Comparison of ENCODE assay signal across 8 cellular contexts in the genomic region with DNA sequence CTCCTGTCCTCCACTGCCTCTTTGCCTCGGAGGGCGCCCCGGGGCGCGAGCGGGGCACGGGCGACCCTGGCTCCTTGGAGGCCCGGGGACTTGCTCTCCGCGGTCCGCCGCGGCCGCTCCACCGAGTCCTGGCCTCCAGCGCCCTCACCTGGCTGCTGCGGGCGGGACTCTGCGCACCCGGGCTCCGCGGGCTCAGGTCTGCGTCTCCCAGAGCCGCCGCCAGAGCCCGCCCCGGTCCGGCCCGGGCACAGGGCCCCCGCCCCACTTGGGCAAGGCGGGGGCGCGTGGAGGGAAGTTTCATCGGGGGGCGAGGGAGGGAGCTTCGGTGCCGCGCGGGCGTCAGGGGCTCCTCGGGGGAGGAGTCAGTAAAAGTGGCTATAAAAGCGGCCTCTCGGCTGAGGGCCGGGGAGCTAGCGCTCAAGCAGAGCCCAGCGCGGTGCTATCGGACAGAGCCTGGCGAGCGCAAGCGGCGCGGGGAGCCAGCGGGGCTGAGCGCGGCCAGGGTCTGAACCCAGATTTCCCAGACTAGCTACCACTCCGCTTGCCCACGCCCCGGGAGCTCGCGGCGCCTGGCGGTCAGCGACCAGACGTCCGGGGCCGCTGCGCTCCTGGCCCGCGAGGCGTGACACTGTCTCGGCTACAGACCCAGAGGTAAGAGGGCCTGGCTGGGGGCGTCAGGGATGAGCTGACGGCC. TPM values are rescaled to one million over a fixed set of nuclear protein-coding genes. Genes with fewer than 3 reads are reported as not detected.
DNase-seq lines count a peak whose midpoint lies in the region; ATAC-seq, FAIRE-seq and TF ChIP-seq lines count a peak whose summit lies in the region.

A gene with protein sequence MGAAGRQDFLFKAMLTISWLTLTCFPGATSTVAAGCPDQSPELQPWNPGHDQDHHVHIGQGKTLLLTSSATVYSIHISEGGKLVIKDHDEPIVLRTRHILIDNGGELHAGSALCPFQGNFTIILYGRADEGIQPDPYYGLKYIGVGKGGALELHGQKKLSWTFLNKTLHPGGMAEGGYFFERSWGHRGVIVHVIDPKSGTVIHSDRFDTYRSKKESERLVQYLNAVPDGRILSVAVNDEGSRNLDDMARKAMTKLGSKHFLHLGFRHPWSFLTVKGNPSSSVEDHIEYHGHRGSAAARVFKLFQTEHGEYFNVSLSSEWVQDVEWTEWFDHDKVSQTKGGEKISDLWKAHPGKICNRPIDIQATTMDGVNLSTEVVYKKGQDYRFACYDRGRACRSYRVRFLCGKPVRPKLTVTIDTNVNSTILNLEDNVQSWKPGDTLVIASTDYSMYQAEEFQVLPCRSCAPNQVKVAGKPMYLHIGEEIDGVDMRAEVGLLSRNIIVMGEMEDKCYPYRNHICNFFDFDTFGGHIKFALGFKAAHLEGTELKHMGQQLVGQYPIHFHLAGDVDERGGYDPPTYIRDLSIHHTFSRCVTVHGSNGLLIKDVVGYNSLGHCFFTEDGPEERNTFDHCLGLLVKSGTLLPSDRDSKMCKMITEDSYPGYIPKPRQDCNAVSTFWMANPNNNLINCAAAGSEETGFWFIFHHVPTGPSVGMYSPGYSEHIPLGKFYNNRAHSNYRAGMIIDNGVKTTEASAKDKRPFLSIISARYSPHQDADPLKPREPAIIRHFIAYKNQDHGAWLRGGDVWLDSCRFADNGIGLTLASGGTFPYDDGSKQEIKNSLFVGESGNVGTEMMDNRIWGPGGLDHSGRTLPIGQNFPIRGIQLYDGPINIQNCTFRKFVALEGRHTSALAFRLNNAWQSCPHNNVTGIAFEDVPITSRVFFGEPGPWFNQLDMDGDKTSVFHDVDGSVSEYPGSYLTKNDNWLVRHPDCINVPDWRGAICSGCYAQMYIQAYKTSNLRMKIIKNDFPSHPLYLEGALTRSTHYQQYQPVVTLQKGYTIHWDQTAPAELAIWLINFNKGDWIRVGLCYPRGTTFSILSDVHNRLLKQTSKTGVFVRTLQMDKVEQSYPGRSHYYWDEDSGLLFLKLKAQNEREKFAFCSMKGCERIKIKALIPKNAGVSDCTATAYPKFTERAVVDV (N-terminal part only) (plus strand): TSS at position 407 of the 694 bp plus-strand sequence. CDS start 94,510 bp downstream, outside the sequence.

- H3K9ac ChIP-seq in K562 (ENCODE audit: insufficient read depth in 1 of 2, low read depth in 2 of 2, low read length in 2 of 2): no peak within 1 kb of the TSS

- no peaks in the 10 kb centered on the region for H3K9me3 ChIP-seq in K562 (replicated peaks; ENCODE audit: control insufficient read depth, insufficient read depth, low read depth, low read length)

- in situ Hi-C loops in K562 (cut with MboI): loop anchor here (5.0 kb wide), 1 partner anchor 322 kb away; no protein-coding TSS in a partner anchor

- no peak within 1 kb of the TSS for H3K4me2 ChIP-seq in K562 (ENCODE audit: insufficient read depth, low read length)

- peak; percentile 37 for DNase-seq in DMS153 treated with DMSO at 0.1 percent for 48 hours (lab: John Stamatoyannopoulos, UW; ENCODE audit: unreplicated experiment)
- DNase-seq in HuH-7.5 (ENCODE audit: low spot score): peak; percentile 86
- peak; percentile 86 for DNase-seq in RWPE1 (ENCODE audit: low spot score)
- DNase-seq in K562 (ENCODE audit: extremely low read depth in 1 of 4, low spot score in 3 of 4): peak; percentile 64 to 80 (median 76)
- DNase-seq in hypothalamus (lab: John Stamatoyannopoulos, UW): peak in 46 of 51 donors; percentile 6 to 80 (median 56)
- peak; percentile 7 for DNase-seq in renal cortical epithelial cell (ENCODE audit: low read depth)
- no peak for DNase-seq in KG1 (lab: John Stamatoyannopoulos, UW)

- no peaks in the 10 kb centered on the region for H3K9me1 ChIP-seq in K562 (ENCODE audit: control insufficient read depth, insufficient read depth, low read length)

- peaks cover 9% of the 10 kb centered on the region for H4K20me1 ChIP-seq in K562 (replicated peaks; ENCODE audit: control insufficient read depth, insufficient read depth, low read length)

- POLR2A ChIA-PET in RWPE1 (lab: Yijun Ruan, JAX; ENCODE audit: low non-redundant PET): interaction anchor here (0.6 kb wide), 1 partner anchor 84 kb away, joined by 3 read pairs; a partner anchor contains a TSS
- POLR2A ChIA-PET in K562 (lab: Yijun Ruan, JAX): no interaction called here

- peaks cover 0 to 18% of the 10 kb centered on the region in 2 experiments; a peak in 2 of 5 replicates for H3K4me1 ChIP-seq in K562 (replicated peaks in 1 of 2; ENCODE audit: control insufficient read depth in 2 of 2, insufficient read depth in 2 of 2, low read length in 2 of 2)

- CTCF ChIA-PET in RWPE1 (lab: Yijun Ruan, JAX): interaction anchor here (0.6 to 3.4 kb wide), 21 partner anchors 10 to 746 kb away, joined by 3 to 30 read pairs (median 4); a partner anchor contains a TSS
- CTCF ChIA-PET in K562 (lab: Yijun Ruan, JAX; ENCODE audit: low intra/inter-chr PET ratio): interaction anchor here (0.6 to 1.9 kb wide), 7 partner anchors 191 to 329 kb away, joined by 3 to 11 read pairs (median 4); no protein-coding TSS in a partner anchor

- no peak for TF ChIP-seq POLR2A in K562 (conservative IDR thresholded peaks at IDR 0.05)

- H3K4me3 ChIP-seq in K562: no peak within 1 kb of the TSS

- intact Hi-C loops in K562 (cut with micrococcal nuclease): loop anchor here (1.0 to 2.0 kb wide), 2 partner anchors 192 to 324 kb away; no protein-coding TSS in a partner anchor

- H3K27me3 ChIP-seq in K562 (ENCODE audit: control insufficient read depth in 2 of 2, insufficient read depth in 2 of 2, low read length in 2 of 2): peaks cover 11 to 31% of the 10 kb centered on the region in 2 experiments; a peak in 4 of 5 replicates

- no peaks in the 10 kb centered on the region for H3K79me2 ChIP-seq in K562 (ENCODE audit: control insufficient read depth, insufficient read depth, low read length)

- TF ChIP-seq CTCF in RWPE1 (conservative IDR thresholded peaks at IDR 0.05; ENCODE audit: low read depth) (peak; percentile 98), K562 (IDR thresholded peaks at IDR 0.05 in 2 of 3, conservative IDR thresholded peaks at IDR 0.05 in 1 of 3; ENCODE audit: insufficient read depth in 2 of 3, low read depth in 1 of 3, low read length in 3 of 3) (peak; percentile 62 to 97 (median 81))

- ATAC-seq in K562: peak; percentile 99
- ATAC-seq in HG03439 (IDR thresholded peaks at IDR 0.05; ENCODE audit: unreplicated experiment): no peak

- no peak for TF ChIP-seq EP300 in K562 (IDR thresholded peaks at IDR 0.05; ENCODE audit: low read length)

- H3K36me3 ChIP-seq in K562 (ENCODE audit: control insufficient read depth, insufficient read depth, low read length): no peaks in the 10 kb centered on the region

- no TSS peak for BruUV-seq in K562 (replicated peaks; lab: Mats Ljungman, UMichigan)

- 37% methylated on average over 40 of the region's 75 CpGs for WGBS in K562 (ENCODE audit: insufficient coverage, low coverage, missing lambda C conversion rate)

- no peak within 1 kb of the TSS for H2AFZ ChIP-seq in K562 (ENCODE audit: low read depth, low read length)

- TF ChIP-seq RAD21 in K562 (CRISPR knock-in tag; conservative IDR thresholded peaks at IDR 0.05 in 1 of 2, IDR thresholded peaks at IDR 0.05 in 1 of 2): peak; percentile 45 to 82

- FAIRE-seq in K562 (lab: Jason Lieb, UNC): no peak

- no peak within 1 kb of the TSS for H3K27ac ChIP-seq in RWPE1
- H3K27ac ChIP-seq in K562 (ENCODE audit: extremely low read depth, low read depth, low read length): no peak within 1 kb of the TSS

TF ChIP-seq in K562, 482 proteins besides CTCF, POLR2A, EP300 and RAD21 (continues in another document):
- TF ChIP-seq, protein P1, sequence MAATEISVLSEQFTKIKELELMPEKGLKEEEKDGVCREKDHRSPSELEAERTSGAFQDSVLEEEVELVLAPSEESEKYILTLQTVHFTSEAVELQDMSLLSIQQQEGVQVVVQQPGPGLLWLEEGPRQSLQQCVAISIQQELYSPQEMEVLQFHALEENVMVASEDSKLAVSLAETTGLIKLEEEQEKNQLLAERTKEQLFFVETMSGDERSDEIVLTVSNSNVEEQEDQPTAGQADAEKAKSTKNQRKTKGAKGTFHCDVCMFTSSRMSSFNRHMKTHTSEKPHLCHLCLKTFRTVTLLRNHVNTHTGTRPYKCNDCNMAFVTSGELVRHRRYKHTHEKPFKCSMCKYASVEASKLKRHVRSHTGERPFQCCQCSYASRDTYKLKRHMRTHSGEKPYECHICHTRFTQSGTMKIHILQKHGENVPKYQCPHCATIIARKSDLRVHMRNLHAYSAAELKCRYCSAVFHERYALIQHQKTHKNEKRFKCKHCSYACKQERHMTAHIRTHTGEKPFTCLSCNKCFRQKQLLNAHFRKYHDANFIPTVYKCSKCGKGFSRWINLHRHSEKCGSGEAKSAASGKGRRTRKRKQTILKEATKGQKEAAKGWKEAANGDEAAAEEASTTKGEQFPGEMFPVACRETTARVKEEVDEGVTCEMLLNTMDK (IDR thresholded peaks at IDR 0.05; ENCODE audit: borderline replicate concordance, insufficient read depth, low read depth, low read length, poor library complexity, severe bottlenecking): peak; percentile 59
- TF ChIP-seq EGR1 (conservative IDR thresholded peaks at IDR 0.05) (peak; percentile 28), HMG20B (CRISPR knock-in tag; IDR thresholded peaks at IDR 0.05) (no peak), FOS (IDR thresholded peaks at IDR 0.05; ENCODE audit: extremely low read depth, insufficient read length) (no peak), HDAC1 (IDR thresholded peaks at IDR 0.05) (no peak), STAG1 (CRISPR knock-in tag; IDR thresholded peaks at IDR 0.05; ENCODE audit: borderline replicate concordance) (peak; percentile 53; the same call in 1 of the 2 replicates), TEAD2 (tag; IDR thresholded peaks at IDR 0.05) (no peak), COPS2 (conservative IDR thresholded peaks at IDR 0.05) (no peak)

RNA-seq across cellular contexts. Expression of the gene that starts here (rescaled TPM):
- total RNA-seq in K562 (2011; cell fraction: chromatin; rRNA removed; ENCODE audit: low replicate concordance): not detected in 2 replicates
- not detected in 2 replicates for total RNA-seq in K562 (2011; cell fraction: nucleolus; rRNA removed)
- not detected in 2 replicates for total RNA-seq in K562 (2011; cell fraction: nucleoplasm; rRNA removed)
- total RNA-seq in K562 (2014; rRNA removed) (not detected in 2 replicates), K562 (2014; rRNA removed; fragmentation: Illumina TruSeq; extraction: Trizol) (not detected in 2 replicates), K562 (2015; rRNA removed; fragmentation: Illumina TruSeq; extraction: Trizol) (not detected in 2 replicates), K562 (2021) (0.33 and 0.36 TPM in 2 replicates), renal cortical epithelial cell (0.20 and 0.52 TPM in 2 replicates)
- polyA plus RNA-seq in K562 (2011; rRNA removed) (not detected in 2 replicates), K562 (2014; fragmentation: Illumina TruSeq; extraction: Trizol) (not detected in 2 replicates), K562 (2014; fragmentation: Nextera tagmentation; extraction: Ambion mirVana) (not detected), K562 (2014; rRNA removed) (not detected in 2 replicates)
- polyA plus RNA-seq in K562 (2011; cell fraction: cytosol; rRNA removed): not detected in 2 replicates
- 0.01 TPM in 1 of 2 replicates, not detected in the other for polyA plus RNA-seq in K562 (2011; cell fraction: nucleus; rRNA removed)
- polyA plus RNA-seq in K562 (2012): 0.46 and 0.97 TPM in 2 replicates
- not detected in 2 replicates for polyA minus RNA-seq in K562 (2011; rRNA and poly(A)+ RNA removed)
- polyA minus RNA-seq in K562 (2011; cell fraction: cytosol; rRNA and poly(A)+ RNA removed): not detected in 2 replicates
- polyA minus RNA-seq in K562 (2011; cell fraction: nucleus; rRNA and poly(A)+ RNA removed): not detected in 2 replicates

Comparison
In these comparisons a context has a peak if more than half of its experiments do, and no peak if none do; other contexts are left out.
1. Peak in DNase-seq and ATAC-seq in K562; RNA of the gene not detected or under 1 TPM.
2. Peak in DNase-seq in renal cortical epithelial cell; RNA of the gene not detected or under 1 TPM.